In the genomic region with DNA sequence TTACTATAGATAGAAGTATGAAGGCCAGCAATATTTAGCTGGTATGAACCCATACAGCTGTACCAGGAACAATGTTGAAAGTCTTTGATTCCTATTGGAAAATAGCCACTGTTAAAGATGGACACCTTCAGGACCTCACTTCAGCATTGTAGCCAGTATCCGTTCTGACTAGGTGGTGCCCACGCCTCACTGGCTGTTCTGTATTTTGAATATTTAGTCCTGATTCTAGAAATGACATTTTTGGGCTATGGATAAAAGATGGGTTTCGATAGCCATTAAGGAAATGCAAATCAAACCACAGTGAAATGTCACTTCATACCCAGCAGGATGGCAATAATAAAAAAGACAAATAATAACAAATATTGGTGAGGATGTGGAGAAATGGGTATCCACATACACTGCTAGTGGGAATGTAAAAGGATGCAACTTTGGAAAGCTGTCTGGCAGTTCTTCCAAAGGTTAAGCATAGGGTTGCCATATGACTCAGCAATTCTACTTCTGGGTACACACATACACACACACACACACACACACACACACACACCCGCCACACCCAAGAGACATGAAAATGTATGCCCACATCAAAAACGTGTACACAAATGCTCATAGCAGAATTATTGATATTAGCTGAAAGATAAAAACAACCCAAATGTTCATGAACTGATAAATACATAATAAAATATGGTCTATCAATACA, we compare ENCODE assay signal across 12 cellular contexts. TPM values are rescaled to one million over a fixed set of nuclear protein-coding genes. Genes with fewer than 3 reads are reported as not detected.
A peak's percentile ranks its signal among the peaks of the same experiment; 100 is the strongest.
DNase-seq lines count a peak whose midpoint lies in the region; ATAC-seq, FAIRE-seq and TF ChIP-seq lines count a peak whose summit lies in the region.
"Had no signal": no experiment of that assay in that cellular context is flagged by ENCODE, and none has a peak within 500 bp of the region (broad histone marks: within the 10 kb centered on the region; RNA-seq: fewer than 3 reads in every experiment).

No MANE protein-coding gene starts in this region.

- H2AFZ ChIP-seq in keratinocyte (ENCODE audit: control insufficient read depth, low read length) = no peak overlapping the region

- no peaks in the 10 kb centered on the region for H3K36me3 ChIP-seq in CD4-positive, CD25-positive, alpha-beta regulatory T cell (ENCODE audit: control insufficient read depth, insufficient read depth, low read length)
- H3K36me3 ChIP-seq in keratinocyte (ENCODE audit: control insufficient read depth in 2 of 2, extremely low read depth in 1 of 2, insufficient read depth in 2 of 2, low read length in 2 of 2) (no peaks in the 10 kb centered on the region), SJCRH30 (no peaks in the 10 kb centered on the region)

- no peaks in the 10 kb centered on the region for H3K9me1 ChIP-seq in keratinocyte (ENCODE audit: control insufficient read depth, extremely low read depth, insufficient read depth, low read length)

- H3K4me3 Mint-ChIP-seq in CD4-positive, CD25-positive, alpha-beta regulatory T cell = peak overlapping the region in 2 of 4 donors; percentile 57 to 91
- no peak overlapping the region for H3K4me3 Mint-ChIP-seq in activated T-cell treated with anti-CD3 and anti-CD28 coated beads, Interleukin-2, amount 50 U/mL, for 24 hours

- no peak for FAIRE-seq in keratinocyte (lab: Jason Lieb, UNC)

- peak overlapping the region; percentile 1 for H3K27ac ChIP-seq in CD4-positive, CD25-positive, alpha-beta regulatory T cell (ENCODE audit: insufficient read depth, low read length, poor library complexity, severe bottlenecking)
- H3K27ac ChIP-seq in keratinocyte (ENCODE audit: control insufficient read depth, insufficient read depth, low read length) (peak overlapping the region; percentile 68), SJCRH30 (no peak overlapping the region)

- H3K9me3 ChIP-seq in CD4-positive, CD25-positive, alpha-beta regulatory T cell (ENCODE audit: control insufficient read depth in 2 of 2, low read length in 2 of 2) = no peaks in the 10 kb centered on the region
- H3K9me3 ChIP-seq in keratinocyte (ENCODE audit: control insufficient read depth, low read depth, low read length) = no peaks in the 10 kb centered on the region
- H3K9me3 ChIP-seq in SJCRH30 (replicated peaks) = no peaks in the 10 kb centered on the region

- no peaks in the 10 kb centered on the region for H3K27me3 ChIP-seq in CD4-positive, CD25-positive, alpha-beta regulatory T cell (ENCODE audit: control insufficient read depth, insufficient read depth, low read length)
- H3K27me3 ChIP-seq in keratinocyte (ENCODE audit: control insufficient read depth, extremely low read depth, insufficient read depth, low read length) = no peaks in the 10 kb centered on the region
- no peaks in the 10 kb centered on the region for H3K27me3 ChIP-seq in SJCRH30

- H3K79me2 ChIP-seq in keratinocyte (ENCODE audit: control insufficient read depth, insufficient read depth, low read length) = peaks cover 21% of the 10 kb centered on the region

- H4K20me1 ChIP-seq in keratinocyte (ENCODE audit: control insufficient read depth, extremely low read depth, insufficient read depth, low read length) = no peaks in the 10 kb centered on the region

- no peak for DNase-seq in CD4-positive, CD25-positive, alpha-beta regulatory T cell
- peak; percentile 38 for DNase-seq in NCI-H460 (ENCODE audit: extremely low read depth, low read depth)
- no peak for DNase-seq in keratinocyte (ENCODE audit: low read depth, low spot score)
- no peak for DNase-seq in GM10248 (ENCODE audit: extremely low spot score)
- DNase-seq in hepatic stellate cell (ENCODE audit: low spot score) = no peak
- no peak for DNase-seq in SJCRH30
- DNase-seq in activated T-cell treated with anti-CD3 and anti-CD28 coated beads, Interleukin-2, amount 50 U/mL, for 24 hours = no peak
- DNase-seq: COR-L47; mesendoderm; NCI-H510A; stimulated activated CD4-positive, alpha-beta T cell treated with anti-CD3 and anti-CD28 coated beads, Interleukin-15, amount 100 ng/mL, for 24 hours had no signal

- H3K27ac Mint-ChIP-seq in CD4-positive, CD25-positive, alpha-beta regulatory T cell = peak overlapping the region; percentile 44 to 89 (median 86)
- H3K27ac Mint-ChIP-seq in activated T-cell treated with anti-CD3 and anti-CD28 coated beads, Interleukin-2, amount 50 U/mL, for 24 hours = no peak overlapping the region

- no peak for ATAC-seq in CD4-positive, CD25-positive, alpha-beta regulatory T cell (ENCODE audit: low read depth in 2 of 2)
- ATAC-seq in GM21717 (IDR thresholded peaks at IDR 0.05; ENCODE audit: unreplicated experiment) = peak; percentile 52

- dilution Hi-C loops in keratinocyte (cut with MboI; ENCODE audit: extremely low pct_ligation_motif_present, low sequenced_read_pairs) = no loop called here

- CTCF ChIA-PET in GM10248 (lab: Yijun Ruan, JAX) = interaction anchor here (0.7 to 1.2 kb wide), 4 partner anchors 23 to 267 kb away, joined by 3 read pairs; no protein-coding TSS in a partner anchor

- no peak overlapping the region for H3K9ac ChIP-seq in keratinocyte (ENCODE audit: control insufficient read depth, extremely low read depth, insufficient read depth, low read length)

- peak overlapping the region; percentile 20 for H3K4me3 ChIP-seq in CD4-positive, CD25-positive, alpha-beta regulatory T cell (ENCODE audit: low read depth, low read length)
- H3K4me3 ChIP-seq in keratinocyte (ENCODE audit: control insufficient read depth in 2 of 3, extremely low read depth in 1 of 3, insufficient read depth in 2 of 3, low read depth in 1 of 3, low read length in 3 of 3) (no peak overlapping the region), SJCRH30 (no peak overlapping the region)

- no peak overlapping the region for H3K4me2 ChIP-seq in keratinocyte (ENCODE audit: control insufficient read depth, extremely low read depth, insufficient read depth, low read depth, low read length)

- H3K9me3 Mint-ChIP-seq in CD4-positive, CD25-positive, alpha-beta regulatory T cell = peaks cover 0 to 1% (median 0%) of the 10 kb centered on the region in 7 donors
- H3K9me3 Mint-ChIP-seq in activated T-cell treated with anti-CD3 and anti-CD28 coated beads, Interleukin-2, amount 50 U/mL, for 24 hours = no peaks in the 10 kb centered on the region

- H3K36me3 Mint-ChIP-seq in CD4-positive, CD25-positive, alpha-beta regulatory T cell = peaks cover 4% of the 10 kb centered on the region
- H3K36me3 Mint-ChIP-seq in activated T-cell treated with anti-CD3 and anti-CD28 coated beads, Interleukin-2, amount 50 U/mL, for 24 hours (ENCODE audit: low read depth) = peaks cover 7% of the 10 kb centered on the region

- no peaks in the 10 kb centered on the region for H3K27me3 Mint-ChIP-seq in CD4-positive, CD25-positive, alpha-beta regulatory T cell
- H3K27me3 Mint-ChIP-seq in activated T-cell treated with anti-CD3 and anti-CD28 coated beads, Interleukin-2, amount 50 U/mL, for 24 hours = no peaks in the 10 kb centered on the region

- peaks cover 37 to 77% (median 58%) of the 10 kb centered on the region in 4 donors for H3K4me1 Mint-ChIP-seq in CD4-positive, CD25-positive, alpha-beta regulatory T cell
- peaks cover 69% of the 10 kb centered on the region for H3K4me1 Mint-ChIP-seq in activated T-cell treated with anti-CD3 and anti-CD28 coated beads, Interleukin-2, amount 50 U/mL, for 24 hours (ENCODE audit: low read depth)

- H3K4me1 ChIP-seq in CD4-positive, CD25-positive, alpha-beta regulatory T cell (ENCODE audit: control insufficient read depth, insufficient read depth, low read length, poor library complexity, severe bottlenecking) = peaks cover 61% of the 10 kb centered on the region
- H3K4me1 ChIP-seq in keratinocyte (ENCODE audit: control insufficient read depth, extremely low read depth, insufficient read depth, low read length) (peaks cover 57% of the 10 kb centered on the region), SJCRH30 (peaks cover 14% of the 10 kb centered on the region)

- POLR2A ChIA-PET in GM10248 (lab: Yijun Ruan, JAX) = no interaction called here

- TF ChIP-seq CTCF in keratinocyte (optimal IDR thresholded peaks at IDR 0.05 in 1 of 3, IDR thresholded peaks at IDR 0.05 in 1 of 3, conservative IDR thresholded peaks at IDR 0.05 in 1 of 3; ENCODE audit: extremely low read depth in 1 of 3, insufficient read depth in 2 of 3, low read length in 3 of 3) = no peak
- TF ChIP-seq CTCF in GM10248 (IDR thresholded peaks at IDR 0.05; ENCODE audit: control extremely low read depth, extremely low read depth, low read depth, missing control alignments) = no peak

RNA-seq across cellular contexts. Expression of gene UTRN, which starts 56.8 kb away (rescaled TPM):
- 297 TPM for total RNA-seq in CD4-positive, CD25-positive, alpha-beta regulatory T cell
- 10 to 100 TPM; 34.9 to 44.4 (median 37.0) TPM for polyA plus RNA-seq in CD4-positive, CD25-positive, alpha-beta regulatory T cell
- 24.6 and 29.5 TPM in 2 replicates for total RNA-seq in NCI-H460 (2014; rRNA removed; shearing (Covaris generic))
- polyA plus RNA-seq in NCI-H460 (2014; cell fraction: nucleus; rRNA removed) = 10.7 and 11.9 TPM in 2 replicates
- polyA plus RNA-seq in keratinocyte = 19.3 to 23.7 TPM (median 20.5 TPM) in 3 replicates
- 13.4 TPM for polyA plus RNA-seq in keratinocyte (2011; ENCODE audit: low read depth)
- 12.1 and 19.8 TPM in 2 replicates for polyA plus RNA-seq in keratinocyte (2011; cell fraction: cytosol; rRNA removed)
- 47.9 and 52.7 TPM in 2 replicates for polyA plus RNA-seq in keratinocyte (2011; cell fraction: nucleus; rRNA removed)
- polyA plus RNA-seq in keratinocyte (2012; ENCODE audit: low replicate concordance) = 4.5 and 24.8 TPM in 2 replicates
- 43.7 to 153 TPM (median 54.4 TPM) in 3 replicates for polyA minus RNA-seq in keratinocyte
- 35.7 TPM for polyA minus RNA-seq in keratinocyte (2011; cell fraction: cytosol; rRNA and poly(A)+ RNA removed)
- polyA minus RNA-seq in keratinocyte (2011; cell fraction: nucleus; rRNA and poly(A)+ RNA removed) = 89.3 and 184 TPM in 2 replicates
- 67.8 and 74.7 TPM in 2 replicates for total RNA-seq in SJCRH30 (2014; rRNA removed; shearing (Covaris generic))
